In genomic region chr14:64387738-64388532, GRCh38 we compare ENCODE assay signal across 1 cellular context.
TF ChIP-seq lines count a peak whose summit lies in the region.

Gene MTHFD1, plus strand, starts transcription at chr14:64388353. Its CDS starts 75 bp downstream, at chr14:64388428.

TF ChIP-seq in GM12878, 131 proteins besides CTCF, POLR2A, EP300 and RAD21 (continued from another document and continues in another):
- TF ChIP-seq PBX3 (IDR thresholded peaks at IDR 0.05; ENCODE audit: insufficient replicate concordance, low read depth, low read length), result peak; percentile 93
- TF ChIP-seq SMAD1 (IDR thresholded peaks at IDR 0.05; ENCODE audit: low read depth, partially characterized antibody), result no peak
- peak; percentile 80 for TF ChIP-seq ZNF687 (IDR thresholded peaks at IDR 0.05)
- TF ChIP-seq ELK1 (IDR thresholded peaks at IDR 0.05; ENCODE audit: low read depth, low read length), result no peak
- TF ChIP-seq SUPT20H (IDR thresholded peaks at IDR 0.05; ENCODE audit: borderline replicate concordance, control insufficient read depth, low read depth, low read length), result no peak
- TF ChIP-seq RUNX3 (IDR thresholded peaks at IDR 0.05; ENCODE audit: low read length), result peak; percentile 28
- TF ChIP-seq CEBPB (IDR thresholded peaks at IDR 0.05; ENCODE audit: borderline replicate concordance in 1 of 2, low read depth in 2 of 2, low read length in 2 of 2), result no peak
- TF ChIP-seq NR2F1 (conservative IDR thresholded peaks at IDR 0.05), result no peak; the same call in 1 of the 2 replicates
- no peak; the same call in 1 of the 2 replicates for TF ChIP-seq SMARCA5 (IDR thresholded peaks at IDR 0.05)
- TF ChIP-seq CREM (IDR thresholded peaks at IDR 0.05; ENCODE audit: low read depth), result no peak
- TF ChIP-seq FOXM1 (IDR thresholded peaks at IDR 0.05; ENCODE audit: low read depth, low read length), result peak; percentile 12; the same call in 1 of the 2 replicates
- TF ChIP-seq TARDBP (IDR thresholded peaks at IDR 0.05; ENCODE audit: borderline replicate concordance), result peak; percentile 18; the same call in 1 of the 2 replicates
- no peak for TF ChIP-seq ZBED1 (IDR thresholded peaks at IDR 0.05; ENCODE audit: borderline replicate concordance)
- no peak for TF ChIP-seq CEBPZ (IDR thresholded peaks at IDR 0.05; ENCODE audit: low read depth, low read length)
- TF ChIP-seq YY1 (IDR thresholded peaks at IDR 0.05; ENCODE audit: low read depth, low read length), result peak; percentile 53; the same call in 1 of the 2 replicates
- TF ChIP-seq BACH1 (IDR thresholded peaks at IDR 0.05; ENCODE audit: borderline replicate concordance), result no peak; the same call in 1 of the 2 replicates
- no peak for TF ChIP-seq ZBTB33 (IDR thresholded peaks at IDR 0.05)
- no peak for TF ChIP-seq PRDM15 (CRISPR knock-in tag; IDR thresholded peaks at IDR 0.05)
- no peak for TF ChIP-seq IRF4 (IDR thresholded peaks at IDR 0.05; ENCODE audit: low read depth, low read length)
- no peak for TF ChIP-seq E4F1 (IDR thresholded peaks at IDR 0.05; ENCODE audit: borderline replicate concordance, partially characterized antibody)
- TF ChIP-seq EZH2 (IDR thresholded peaks at IDR 0.05; ENCODE audit: borderline replicate concordance, control insufficient read depth, low read depth, low read length), result no peak
- TF ChIP-seq SRF (IDR thresholded peaks at IDR 0.05; ENCODE audit: low read depth in 2 of 2, low read length in 2 of 2), result peak in 1 of 2 experiments; percentile 57; a peak in 1 of 4 replicates
- no peak for TF ChIP-seq ZNF384 (IDR thresholded peaks at IDR 0.05; ENCODE audit: borderline replicate concordance, low read depth, low read length)
- TF ChIP-seq MEF2B (IDR thresholded peaks at IDR 0.05; ENCODE audit: partially characterized antibody, poor library complexity, severe bottlenecking), result peak; percentile 97
- TF ChIP-seq BRCA1 (IDR thresholded peaks at IDR 0.05; ENCODE audit: low read depth, low read length), result peak; percentile 70
- TF ChIP-seq TBL1XR1 (IDR thresholded peaks at IDR 0.05; ENCODE audit: low read depth, low read length), result peak; percentile 52; the same call in 1 of the 2 replicates
- no peak for TF ChIP-seq HCFC1 (IDR thresholded peaks at IDR 0.05; ENCODE audit: low read length)
- no peak for TF ChIP-seq SUZ12 (IDR thresholded peaks at IDR 0.05; ENCODE audit: unreplicated experiment)
- TF ChIP-seq NFIC (IDR thresholded peaks at IDR 0.05; ENCODE audit: low read depth, low read length), result no peak
- TF ChIP-seq NR2C1 (IDR thresholded peaks at IDR 0.05), result no peak
- TF ChIP-seq ETV6 (conservative IDR thresholded peaks at IDR 0.05 in 1 of 2, IDR thresholded peaks at IDR 0.05 in 1 of 2; ENCODE audit: borderline replicate concordance in 1 of 2, low read depth in 1 of 2), result no peak
- TF ChIP-seq NFXL1 (IDR thresholded peaks at IDR 0.05; ENCODE audit: borderline replicate concordance), result no peak
- peak in 1 of 2 experiments; percentile 46; a peak in 1 of 3 replicates for TF ChIP-seq EGR1 (IDR thresholded peaks at IDR 0.05; ENCODE audit: borderline replicate concordance in 1 of 2, low read depth in 2 of 2, low read length in 2 of 2)
- TF ChIP-seq IKZF1 (conservative IDR thresholded peaks at IDR 0.05), result peak; percentile 97
- no peak for TF ChIP-seq TCF7 (IDR thresholded peaks at IDR 0.05; ENCODE audit: borderline replicate concordance)
- peak; percentile 15; the same call in 1 of the 2 replicates for TF ChIP-seq LARP7 (IDR thresholded peaks at IDR 0.05)
- no peak for TF ChIP-seq CHD4 (IDR thresholded peaks at IDR 0.05)
- no peak for TF ChIP-seq ATF2 (IDR thresholded peaks at IDR 0.05; ENCODE audit: low read length)
- peak; percentile 57 to 59; a peak in 3 of 4 replicates for TF ChIP-seq IKZF2 (IDR thresholded peaks at IDR 0.05)
